27 cellular contexts compared by ENCODE assay signal in genomic region chr12:45312012-45312411, GRCh38.
"Had no signal": no experiment of that assay in that cellular context is flagged by ENCODE, and none has a peak within 500 bp of the region (broad histone marks: within the 10 kb centered on the region; RNA-seq: fewer than 3 reads in every experiment).

No MANE protein-coding gene starts in this region.

- ATAC-seq: activated naive CD4-positive, alpha-beta T cell treated with anti-CD3 and anti-CD28 coated beads, Interleukin-2, amount 50 U/mL, for 72 hours; activated T-cell treated with anti-CD3 and anti-CD28 coated beads, Interleukin-2, amount 50 U/mL, for 72 hours; effector memory CD8-positive, alpha-beta T cell; foreskin keratinocyte; gastrocnemius medialis had no signal

- H3K27ac ChIP-seq: brain microvascular endothelial cell, foreskin keratinocyte, WERI-Rb-1 had no signal

- H3K27me3 ChIP-seq: brain microvascular endothelial cell, esophagus muscularis mucosa, foreskin keratinocyte, gastrocnemius medialis had no signal

- H3K36me3 ChIP-seq: WERI-Rb-1 had no signal

- H3K9me3 ChIP-seq: esophagus muscularis mucosa, gastrocnemius medialis had no signal

- H3K4me3 ChIP-seq: esophagus muscularis mucosa, gastrocnemius medialis had no signal

- H3K4me1 ChIP-seq: foreskin keratinocyte had no signal

- DNase-seq: activated B cell treated with CpG ODN at 0.5 μM for 24 hours; activated CD4-positive, alpha-beta memory T cell treated with anti-CD3 and anti-CD28 coated beads, Interleukin-2, amount 10 ng/mL, durations not matched to agents 7 days and 5 days; activated CD4-positive, alpha-beta T cell treated with anti-CD3 and anti-CD28 coated beads for 1 hour; activated CD4-positive, alpha-beta T cell treated with anti-CD3 and anti-CD28 coated beads for 4 hours; activated CD4-positive, alpha-beta T cell treated with anti-CD3 and anti-CD28 coated beads, Interleukin-2, amount 10 ng/mL, durations not matched to agents 7 days and 5 days; activated CD4-positive, alpha-beta T cell treated with anti-CD3 and anti-CD28 coated beads, Interleukin-2, amount 50 U/mL, for 4 hours; activated CD8-positive, alpha-beta memory T cell treated with anti-CD3 and anti-CD28 coated beads, Interleukin-2, amount 50 U/mL, for 48 hours; activated gamma-delta T cell; activated naive CD4-positive, alpha-beta T cell; activated naive CD4-positive, alpha-beta T cell treated with anti-CD3 and anti-CD28 coated beads, Interleukin-2, amount 10 ng/mL, durations not matched to agents 7 days and 5 days; activated naive CD8-positive, alpha-beta T cell treated with anti-CD3 and anti-CD28 coated beads, Interleukin-2, amount 10 ng/mL, durations not matched to agents 7 days and 5 days; activated T-cell treated with anti-CD3 and anti-CD28 coated beads for 4 hours; activated T-cell treated with anti-CD3 and anti-CD28 coated beads, Interleukin-2, amount 50 U/mL, for 24 hours; activated T-cell treated with anti-CD3 and anti-CD28 coated beads, Interleukin-2, amount 50 U/mL, for 72 hours; brain microvascular endothelial cell; cortex of kidney; dermis blood vessel endothelial cell; effector CD4-positive, alpha-beta T cell; effector memory CD8-positive, alpha-beta T cell; erythroblast; foreskin keratinocyte; gastrocnemius medialis; glutamatergic neuron; T-helper 2 cell; WERI-Rb-1 had no signal
